In the genomic region with DNA sequence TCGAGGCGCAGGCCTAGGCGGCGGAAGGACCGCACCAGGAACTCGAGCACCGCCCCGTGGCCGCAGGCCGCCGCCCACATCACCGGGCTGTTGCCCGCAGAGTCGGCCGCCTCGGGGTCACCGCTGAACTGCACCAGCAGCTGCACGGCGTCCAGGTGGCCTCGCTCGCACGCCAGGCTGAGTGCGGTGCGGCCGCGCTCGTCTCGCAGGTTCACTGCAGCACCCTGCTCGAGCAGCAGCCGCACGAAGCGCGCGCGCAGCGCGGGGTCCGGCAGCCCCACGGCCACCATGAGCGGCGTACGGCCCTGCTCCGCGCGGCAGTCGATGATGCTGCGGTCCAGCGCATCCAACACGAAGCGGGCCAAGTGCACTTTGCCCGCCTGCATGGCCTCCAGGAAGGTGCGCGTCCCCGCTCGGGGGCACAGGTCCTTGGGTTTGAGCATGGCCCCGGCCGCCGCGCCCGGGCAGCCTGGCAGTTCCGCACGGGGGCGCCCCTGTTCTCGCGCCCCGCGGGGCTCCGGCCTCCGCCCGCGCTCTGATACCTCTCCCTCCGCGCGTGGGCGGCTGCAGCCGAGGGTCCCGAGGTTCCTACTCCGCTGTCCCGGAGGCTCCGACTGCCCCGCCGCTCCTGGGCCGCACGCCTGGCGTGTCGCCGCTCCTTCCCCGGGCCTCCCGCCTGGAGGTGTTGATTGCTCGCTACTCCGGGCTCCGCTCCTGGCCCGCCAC, we compare ENCODE assay signal across 8 cellular contexts. TPM values are rescaled to one million over a fixed set of nuclear protein-coding genes. Genes with fewer than 3 reads are reported as not detected.
A peak's percentile ranks its signal among the peaks of the same experiment; 100 is the strongest.
DNase-seq lines count a peak whose midpoint lies in the region; ATAC-seq and TF ChIP-seq lines count a peak whose summit lies in the region.

No MANE protein-coding gene starts in this region.

- peak overlapping the region; percentile 82 for H3K27ac ChIP-seq in VCaP
- no peak overlapping the region for H3K27ac ChIP-seq in coronary artery

- peaks cover 16% of the 10 kb centered on the region for H3K4me1 Mint-ChIP-seq in stimulated activated naive CD8-positive, alpha-beta T cell treated with anti-CD3 and anti-CD28 coated beads, Interleukin-15, amount 100 ng/mL, for 72 hours

- H3K4me3 ChIP-seq in GM12864 (ENCODE audit: low read depth, low read length) (peak overlapping the region; percentile 51), LNCaP clone FGC (ENCODE audit: low read depth, low read length) (peak overlapping the region; percentile 8; the same call in 1 of the 2 replicates), coronary artery (peak overlapping the region; percentile 70)

- peak overlapping the region; percentile 80 to 85 for H3K4me3 Mint-ChIP-seq in stimulated activated naive CD8-positive, alpha-beta T cell treated with anti-CD3 and anti-CD28 coated beads, Interleukin-15, amount 100 ng/mL, for 72 hours

- TF ChIP-seq CTCF in GM12864 (IDR thresholded peaks at IDR 0.05; ENCODE audit: low read depth, low read length, missing control alignments) (peak; percentile 40), LNCaP clone FGC (IDR thresholded peaks at IDR 0.05; ENCODE audit: control insufficient read depth, extremely low read depth, insufficient read depth) (peak; percentile 49), VCaP (conservative IDR thresholded peaks at IDR 0.05) (peak; percentile 79), coronary artery (IDR thresholded peaks at IDR 0.05) (no peak)

- H3K9me3 Mint-ChIP-seq in stimulated activated naive CD8-positive, alpha-beta T cell treated with anti-CD3 and anti-CD28 coated beads, Interleukin-15, amount 100 ng/mL, for 72 hours: no peaks in the 10 kb centered on the region

- DNase-seq in GM12864 (ENCODE audit: low read depth): no peak
- DNase-seq in LNCaP clone FGC (ENCODE audit: low read depth): no peak
- no peak for DNase-seq in coronary artery (ENCODE audit: low spot score)
- DNase-seq in lung microvascular endothelial cell (ENCODE audit: low read depth in 2 of 2): peak; percentile 28 to 37
- peak; percentile 56 to 67 for DNase-seq in stimulated activated naive CD8-positive, alpha-beta T cell treated with anti-CD3 and anti-CD28 coated beads, Interleukin-15, amount 100 ng/mL, for 72 hours

- H3K27ac Mint-ChIP-seq in stimulated activated naive CD8-positive, alpha-beta T cell treated with anti-CD3 and anti-CD28 coated beads, Interleukin-15, amount 100 ng/mL, for 72 hours: no peak overlapping the region

- peaks cover 60% of the 10 kb centered on the region for H3K27me3 Mint-ChIP-seq in stimulated activated naive CD8-positive, alpha-beta T cell treated with anti-CD3 and anti-CD28 coated beads, Interleukin-15, amount 100 ng/mL, for 72 hours

- peak; percentile 74 for ATAC-seq in stimulated activated naive CD8-positive, alpha-beta T cell treated with anti-CD3 and anti-CD28 coated beads, Interleukin-15, amount 100 ng/mL, for 72 hours
- ATAC-seq in HG03565 (IDR thresholded peaks at IDR 0.05; ENCODE audit: unreplicated experiment) (no peak), HG02970 (IDR thresholded peaks at IDR 0.05; ENCODE audit: low FRiP score, unreplicated experiment) (no peak)

RNA-seq across cellular contexts. Expression of gene ANKRD63, which starts 0.6 kb away (rescaled TPM):
- not detected in 2 replicates for total RNA-seq in lung microvascular endothelial cell

RNA-seq across cellular contexts. Expression of gene PLCB2, which starts 25.4 kb away (rescaled TPM):
- total RNA-seq in lung microvascular endothelial cell: under 0.01 and 0.44 TPM in 2 replicates

RNA-seq across cellular contexts. Expression of gene INAFM2, which starts 41.2 kb away (rescaled TPM):
- 11.3 and 14.1 TPM in 2 replicates for total RNA-seq in lung microvascular endothelial cell

RNA-seq across cellular contexts. Expression of gene PAK6, which starts 43.4 kb away (rescaled TPM):
- not detected in 2 replicates for total RNA-seq in lung microvascular endothelial cell

RNA-seq across cellular contexts. Expression of gene CCDC9B, which starts 58.4 kb away (rescaled TPM):
- total RNA-seq in lung microvascular endothelial cell: 8.9 and 11.1 TPM in 2 replicates

Comparison
In these comparisons a context has a peak if more than half of its experiments do, and no peak if none do; other contexts are left out.
1. DNase-seq: peak in lung microvascular endothelial cell (2 of 2) and stimulated activated naive CD8-positive, alpha-beta T cell treated with anti-CD3 and anti-CD28 coated beads, Interleukin-15, amount 100 ng/mL, for 72 hours (2 of 2); none in GM12864 (single experiment), LNCaP clone FGC (single experiment) and coronary artery (single experiment).
2. H3K4me3 ChIP-seq: peak in every context shown above with its lines; median percentile 70 in coronary artery; 51 in GM12864; 8 in LNCaP clone FGC.